In the genomic region with DNA sequence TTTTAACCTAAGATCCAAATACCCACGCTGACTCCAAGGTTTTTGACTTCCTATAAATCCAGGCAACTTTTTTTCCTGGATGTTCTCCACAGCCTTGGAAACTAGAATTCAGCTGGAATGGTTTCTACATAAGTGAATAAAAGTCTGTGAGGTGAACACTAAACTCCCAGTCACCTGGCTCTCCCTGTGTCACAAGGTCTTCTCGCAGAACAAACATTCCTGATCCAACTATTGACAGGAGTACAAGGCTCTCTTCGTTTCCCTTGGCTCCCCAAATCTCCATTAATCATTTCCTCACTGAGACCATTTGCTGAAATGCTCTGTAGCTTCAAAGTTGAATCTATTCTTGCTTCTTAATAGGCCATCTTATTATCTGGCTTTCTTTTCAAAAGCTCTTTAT, we compare ENCODE assay signal across 16 cellular contexts.
DNase-seq lines count a peak whose midpoint lies in the region; ATAC-seq, FAIRE-seq and TF ChIP-seq lines count a peak whose summit lies in the region.
"Had no signal": no experiment of that assay in that cellular context is flagged by ENCODE, and none has a peak within 500 bp of the region (broad histone marks: within the 10 kb centered on the region; RNA-seq: fewer than 3 reads in every experiment).

No MANE protein-coding gene starts in this region.

- intact Hi-C loops in CD4-positive, alpha-beta T cell (cut with DNase I, micrococcal nuclease), result loop anchor here (5.0 to 10.0 kb wide), 8 partner anchors 117 to 860 kb away; no protein-coding TSS in a partner anchor
- intact Hi-C loops in right lobe of liver (cut with DNase I) (no loop called here), CD14-positive monocyte (cut with micrococcal nuclease) (loop anchor here in 1 of 2 donors (5.0 to 10.0 kb wide), 2 partner anchors 457 to 860 kb away; no protein-coding TSS in a partner anchor)

- H3K9me3 Mint-ChIP-seq in CD4-positive, alpha-beta T cell, result no peaks in the 10 kb centered on the region
- H3K9me3 Mint-ChIP-seq in T-cell, result no peaks in the 10 kb centered on the region
- no peaks in the 10 kb centered on the region for H3K9me3 Mint-ChIP-seq in progenitor cell of endocrine pancreas (ENCODE audit: low read depth)
- peaks cover 0 to 6% (median 0%) of the 10 kb centered on the region in 7 donors for H3K9me3 Mint-ChIP-seq in CD14-positive monocyte
- H3K9me3 Mint-ChIP-seq: CD4-positive, CD25-positive, alpha-beta regulatory T cell had no signal

- no peaks in the 10 kb centered on the region for H3K36me3 ChIP-seq in right lobe of liver
- H3K36me3 ChIP-seq: BLaER1 treated with 17β-estradiol and CSF1 and Interleukin-3, amounts not matched to agents 10 nM and 100 nM had no signal

- no peak for FAIRE-seq in GM19239 (lab: Jason Lieb, UNC)
- FAIRE-seq: D721Med, H54, HTR-8/SVneo had no signal

- no peak for DNase-seq in CD4-positive, alpha-beta T cell
- DNase-seq in T-cell (no peak), right lobe of liver (no peak), progenitor cell of endocrine pancreas (ENCODE audit: low spot score, unreplicated experiment) (no peak), GM19239 (ENCODE audit: insufficient read length, low spot score) (no peak), CD14-positive monocyte (ENCODE audit: low spot score) (no peak)
- DNase-seq: DMS79 had no signal

- TF ChIP-seq POLR2A in right lobe of liver (IDR thresholded peaks at IDR 0.05), result no peak

- H3K27me3 Mint-ChIP-seq in CD4-positive, alpha-beta T cell, result no peaks in the 10 kb centered on the region
- H3K27me3 Mint-ChIP-seq in T-cell, result no peaks in the 10 kb centered on the region
- H3K27me3 Mint-ChIP-seq in progenitor cell of endocrine pancreas, result no peaks in the 10 kb centered on the region
- peaks cover 2 to 4% (median 3%) of the 10 kb centered on the region in 3 donors for H3K27me3 Mint-ChIP-seq in CD14-positive monocyte (ENCODE audit: low read depth in 3 of 3)
- H3K27me3 Mint-ChIP-seq: CD4-positive, CD25-positive, alpha-beta regulatory T cell had no signal

- no peaks in the 10 kb centered on the region for H3K9me3 ChIP-seq in CD4-positive, alpha-beta T cell (ENCODE audit: control insufficient read depth, low read length)
- H3K9me3 ChIP-seq in right lobe of liver, result no peaks in the 10 kb centered on the region
- H3K9me3 ChIP-seq: Caco-2 had no signal

- H3K36me3 Mint-ChIP-seq in CD4-positive, alpha-beta T cell (ENCODE audit: low read depth), result no peaks in the 10 kb centered on the region
- H3K36me3 Mint-ChIP-seq in T-cell (no peaks in the 10 kb centered on the region), progenitor cell of endocrine pancreas (ENCODE audit: insufficient read depth) (no peaks in the 10 kb centered on the region), CD14-positive monocyte (no peaks in the 10 kb centered on the region)
- H3K36me3 Mint-ChIP-seq: CD4-positive, CD25-positive, alpha-beta regulatory T cell; IgD-negative memory B cell had no signal

- no peak overlapping the region for H3K27ac ChIP-seq in CD4-positive, alpha-beta T cell (ENCODE audit: low read depth, low read length)
- peak overlapping the region in 1 of 3 donors; percentile 38 for H3K27ac ChIP-seq in right lobe of liver
- H3K27ac ChIP-seq: BLaER1 treated with 17β-estradiol and CSF1 and Interleukin-3, amounts not matched to agents 10 nM and 100 nM; GM23248 had no signal

- peaks cover 71% of the 10 kb centered on the region for H3K4me1 Mint-ChIP-seq in CD4-positive, alpha-beta T cell (ENCODE audit: low read depth)
- H3K4me1 Mint-ChIP-seq in T-cell (peaks cover 58 to 63% (median 62%) of the 10 kb centered on the region in 3 donors), progenitor cell of endocrine pancreas (ENCODE audit: low read depth) (peaks cover 50% of the 10 kb centered on the region), CD14-positive monocyte (no peaks in the 10 kb centered on the region)
- H3K4me1 Mint-ChIP-seq: B cell had no signal

- peaks cover 0 to 35% (median 0%) of the 10 kb centered on the region in 4 donors for H3K4me1 ChIP-seq in right lobe of liver
- H3K4me1 ChIP-seq: Caco-2 had no signal

- TF ChIP-seq CTCF in CD4-positive, alpha-beta T cell (IDR thresholded peaks at IDR 0.05), result no peak
- TF ChIP-seq CTCF in right lobe of liver (IDR thresholded peaks at IDR 0.05) (no peak), progenitor cell of endocrine pancreas (IDR thresholded peaks at IDR 0.05; ENCODE audit: unreplicated experiment) (no peak), CD14-positive monocyte (IDR thresholded peaks at IDR 0.05) (no peak)

- no peak for ATAC-seq in CD4-positive, alpha-beta T cell (ENCODE audit: poor library complexity)
- ATAC-seq in T-cell (replicated peaks in 1 of 4) (no peak), right lobe of liver (peak; percentile 39 to 76 (median 59))

- H3K27ac Mint-ChIP-seq in CD4-positive, alpha-beta T cell, result peak overlapping the region; percentile 79
- H3K27ac Mint-ChIP-seq in T-cell, result peak overlapping the region; percentile 39 to 45
- H3K27ac Mint-ChIP-seq in progenitor cell of endocrine pancreas, result peak overlapping the region; percentile 58
- H3K27ac Mint-ChIP-seq in CD14-positive monocyte, result no peak overlapping the region
- H3K27ac Mint-ChIP-seq: B cell had no signal

- H3K4me3 ChIP-seq in right lobe of liver, result no peak overlapping the region
- H3K4me3 ChIP-seq: BLaER1 treated with 17β-estradiol and CSF1 and Interleukin-3, amounts not matched to agents 10 nM and 100 nM; GM23248 had no signal

- WGBS in right lobe of liver (ENCODE audit: insufficient coverage, low coverage, low lambda C conversion rate, missing lambda C conversion rate), result 43% methylated on average over 3 of the region's 3 CpGs

- POLR2A ChIA-PET in CD4-positive, alpha-beta T cell (lab: Charles Lee), result no interaction called here
- POLR2A ChIA-PET in T-cell (lab: Charles Lee), result no interaction called here

- H3K27me3 ChIP-seq in CD4-positive, alpha-beta T cell (ENCODE audit: control insufficient read depth, insufficient read depth, low read length), result no peaks in the 10 kb centered on the region
- H3K27me3 ChIP-seq in right lobe of liver, result no peaks in the 10 kb centered on the region
- H3K27me3 ChIP-seq: BLaER1 treated with 17β-estradiol and CSF1 and Interleukin-3, amounts not matched to agents 10 nM and 100 nM had no signal

- no peak overlapping the region for H3K4me3 Mint-ChIP-seq in CD4-positive, alpha-beta T cell
- H3K4me3 Mint-ChIP-seq in T-cell (no peak overlapping the region), progenitor cell of endocrine pancreas (ENCODE audit: low read depth) (no peak overlapping the region), CD14-positive monocyte (no peak overlapping the region)
- H3K4me3 Mint-ChIP-seq: B cell; CD4-positive, CD25-positive, alpha-beta regulatory T cell; IgD-negative memory B cell had no signal

- CTCF ChIA-PET in CD4-positive, alpha-beta T cell (lab: Charles Lee), result interaction anchor here (0.8 kb wide), 1 partner anchor 860 kb away, joined by 3 read pairs; no protein-coding TSS in a partner anchor
- CTCF ChIA-PET in T-cell (lab: Charles Lee), result interaction anchor here (0.6 to 0.9 kb wide), 6 partner anchors 93 to 861 kb away, joined by 3 to 7 read pairs (median 3); no protein-coding TSS in a partner anchor

Comparison
In these comparisons a context has a peak if more than half of its experiments do, and no peak if none do; other contexts are left out.
1. ATAC-seq: peak in right lobe of liver (4 of 4); none in CD4-positive, alpha-beta T cell (single experiment) and T-cell (0 of 4).
2. H3K27ac Mint-ChIP-seq: peak in CD4-positive, alpha-beta T cell (single experiment), T-cell (2 of 2) and progenitor cell of endocrine pancreas (single experiment); none in CD14-positive monocyte (0 of 7).
3. intact Hi-C loops: an anchor here in CD4-positive, alpha-beta T cell (5.0 to 10.0 kb wide); none called in right lobe of liver.